In genomic region chr5:90473321-90474234, GRCh38 we compare ENCODE assay signal across 8 cellular contexts. TPM values are rescaled to one million over a fixed set of nuclear protein-coding genes. Genes with fewer than 3 reads are reported as not detected.
A peak's percentile ranks its signal among the peaks of the same experiment; 100 is the strongest.
DNase-seq lines count a peak whose midpoint lies in the region; ATAC-seq and TF ChIP-seq lines count a peak whose summit lies in the region.

No MANE protein-coding gene starts in this region.

- H3K4ac ChIP-seq in mesenchymal stem cell (ENCODE audit: low read depth in 1 of 2, low read length in 2 of 2) = peak overlapping the region; percentile 3 to 41

- H3K27ac Mint-ChIP-seq in activated CD4-positive, alpha-beta T cell treated with anti-CD3 and anti-CD28 coated beads for 36 hours = peak overlapping the region; percentile 89
- H3K27ac Mint-ChIP-seq in effector memory CD8-positive, alpha-beta T cell = peak overlapping the region; percentile 88 to 93

- H2BK12ac ChIP-seq in mesenchymal stem cell (ENCODE audit: low read length in 2 of 2) = peak overlapping the region in 1 of 2 experiments; percentile 15

- H3K36me3 ChIP-seq in HEK293 (ENCODE audit: control insufficient read depth in 2 of 2, insufficient read depth in 1 of 2, low read length in 2 of 2) (no peaks in the 10 kb centered on the region), mesenchymal stem cell (ENCODE audit: control insufficient read depth in 1 of 2, insufficient read depth in 2 of 2, low read depth in 1 of 2, low read length in 2 of 2) (no peaks in the 10 kb centered on the region)

- H3K4me3 ChIP-seq in HEK293 (ENCODE audit: low read depth, low read length) (peak overlapping the region; percentile 73), mesenchymal stem cell (ENCODE audit: insufficient read depth in 1 of 2, low read depth in 1 of 2, low read length in 2 of 2) (peak overlapping the region; percentile 90 to 97)

- DNase-seq in DMS 273 (lab: John Stamatoyannopoulos, UW; ENCODE audit: unreplicated experiment) = peak; percentile 78
- DNase-seq in DMS 273 treated with DMSO at 0.1 percent for 48 hours (lab: John Stamatoyannopoulos, UW) = no peak
- DNase-seq in NAMALWA (ENCODE audit: low spot score) = peak; percentile 51
- peak; percentile 54 for DNase-seq in activated CD4-positive, alpha-beta T cell treated with anti-CD3 and anti-CD28 coated beads for 36 hours
- DNase-seq in effector memory CD8-positive, alpha-beta T cell = peak in 2 of 3 experiments; percentile 0 to 2
- DNase-seq in mesenchymal stem cell = peak; percentile 73
- DNase-seq in stimulated activated CD8-positive, alpha-beta memory T cell treated with anti-CD3 and anti-CD28 coated beads, Interleukin-4, amount 100 ng/mL, for 24 hours (ENCODE audit: low read depth) = peak; percentile 14

- peak overlapping the region; percentile 85 for H3K4me2 ChIP-seq in mesenchymal stem cell (ENCODE audit: low read length, poor library complexity, severe bottlenecking)

- peak overlapping the region in 1 of 2 experiments; percentile 48 for H3K23ac ChIP-seq in mesenchymal stem cell (ENCODE audit: low read length in 2 of 2)

- peaks cover 39% of the 10 kb centered on the region for H3K36me3 Mint-ChIP-seq in activated CD4-positive, alpha-beta T cell treated with anti-CD3 and anti-CD28 coated beads for 36 hours (ENCODE audit: low read depth)
- H3K36me3 Mint-ChIP-seq in effector memory CD8-positive, alpha-beta T cell (ENCODE audit: insufficient read depth) = peaks cover 14% of the 10 kb centered on the region

- H2AK5ac ChIP-seq in mesenchymal stem cell (ENCODE audit: low read length, severe bottlenecking) = no peak overlapping the region

- no peaks in the 10 kb centered on the region for H3K27me3 ChIP-seq in mesenchymal stem cell (ENCODE audit: control insufficient read depth in 1 of 2, insufficient read depth in 1 of 2, low read length in 2 of 2)

- no peak for TF ChIP-seq CTCF in HEK293 (tag by site-specific recombination; IDR thresholded peaks at IDR 0.05)

- peaks cover 14% of the 10 kb centered on the region for H3K9me3 Mint-ChIP-seq in activated CD4-positive, alpha-beta T cell treated with anti-CD3 and anti-CD28 coated beads for 36 hours (ENCODE audit: low read depth)
- H3K9me3 Mint-ChIP-seq in effector memory CD8-positive, alpha-beta T cell = no peaks in the 10 kb centered on the region

- under 1% methylated on average over 56 of the region's 57 CpGs for whole genome bisulfite sequencing in mesenchymal stem cell

- H2BK15ac ChIP-seq in mesenchymal stem cell (ENCODE audit: low read depth, poor library complexity, severe bottlenecking) = no peak overlapping the region

- H3K27ac ChIP-seq in HEK293 (ENCODE audit: extremely low read depth, low read depth, low read length) (peak overlapping the region; percentile 76), mesenchymal stem cell (ENCODE audit: low read length, poor library complexity, severe bottlenecking) (peak overlapping the region; percentile 35)

- H4K91ac ChIP-seq in mesenchymal stem cell (ENCODE audit: low read length) = no peak overlapping the region

- POLR2A ChIA-PET in HEK293 (lab: Yijun Ruan, JAX) = interaction anchor here (1.1 to 1.8 kb wide), 9 partner anchors 10 to 85 kb away, joined by 3 to 15 read pairs (median 4); partner anchors contain the start of genes ADGRV1, CETN3 and LYSMD3
- POLR2A ChIA-PET in activated CD4-positive, alpha-beta T cell treated with anti-CD3 and anti-CD28 coated beads for 36 hours (lab: Charles Lee) = interaction anchor here (0.7 to 1.1 kb wide), 3 partner anchors 57 to 65 kb away, joined by 3 to 4 read pairs (median 3); partner anchors contain the start of gene CETN3

- peak overlapping the region; percentile 92 for H2AFZ ChIP-seq in mesenchymal stem cell (ENCODE audit: low read depth, low read length)

- H2BK120ac ChIP-seq in mesenchymal stem cell (ENCODE audit: low read depth, low read length) = no peak overlapping the region

- H4K8ac ChIP-seq in mesenchymal stem cell (ENCODE audit: low read length) = peak overlapping the region; percentile 14

- H3K14ac ChIP-seq in mesenchymal stem cell (ENCODE audit: low read length in 2 of 2) = peak overlapping the region in 1 of 2 experiments; percentile 92

- H2BK5ac ChIP-seq in mesenchymal stem cell (ENCODE audit: low read depth, low read length, poor library complexity, severe bottlenecking) = no peak overlapping the region

- H3K27me3 Mint-ChIP-seq in activated CD4-positive, alpha-beta T cell treated with anti-CD3 and anti-CD28 coated beads for 36 hours = no peaks in the 10 kb centered on the region
- H3K27me3 Mint-ChIP-seq in effector memory CD8-positive, alpha-beta T cell = no peaks in the 10 kb centered on the region

- H3K4me1 Mint-ChIP-seq in activated CD4-positive, alpha-beta T cell treated with anti-CD3 and anti-CD28 coated beads for 36 hours = peaks cover 36% of the 10 kb centered on the region
- peaks cover 22 to 42% of the 10 kb centered on the region in 2 donors for H3K4me1 Mint-ChIP-seq in effector memory CD8-positive, alpha-beta T cell (ENCODE audit: low read depth in 2 of 2)

- H3K79me1 ChIP-seq in mesenchymal stem cell (replicated peaks; ENCODE audit: low read length, poor library complexity, severe bottlenecking) = peaks cover 22% of the 10 kb centered on the region

- intact Hi-C loops in activated CD4-positive, alpha-beta T cell treated with anti-CD3 and anti-CD28 coated beads for 36 hours (cut with DNase I, micrococcal nuclease) = loop anchor here (1.0 to 5.0 kb wide), 4 partner anchors 33 to 909 kb away; partner anchors contain the start of genes CETN3 (in 2 of the 2), LYSMD3 (in 2 of the 2) and ARRDC3 (in 1 of the 2)

- H3K9me3 ChIP-seq in HEK293 (ENCODE audit: control insufficient read depth, insufficient read depth, low read depth, low read length) (no peaks in the 10 kb centered on the region), mesenchymal stem cell (ENCODE audit: control insufficient read depth, low read length) (no peaks in the 10 kb centered on the region)

- H3K4me1 ChIP-seq in HEK293 (ENCODE audit: control insufficient read depth, insufficient read depth, low read length) (no peaks in the 10 kb centered on the region), mesenchymal stem cell (ENCODE audit: control insufficient read depth, insufficient read depth, low read depth, low read length) (peaks cover 9% of the 10 kb centered on the region)

- CTCF ChIA-PET in HEK293 (lab: Yijun Ruan, JAX) = interaction anchor here (0.8 to 1.8 kb wide), 4 partner anchors 34 to 56 kb away, joined by 3 to 9 read pairs (median 4); partner anchors contain the start of gene LYSMD3
- CTCF ChIA-PET in activated CD4-positive, alpha-beta T cell treated with anti-CD3 and anti-CD28 coated beads for 36 hours (lab: Charles Lee) = interaction anchor here (0.6 to 3.2 kb wide), 9 partner anchors 7 to 795 kb away, joined by 3 to 16 read pairs (median 3); partner anchors contain the start of genes CETN3 and LYSMD3

- H3K9ac ChIP-seq in mesenchymal stem cell (ENCODE audit: low read length) = peak overlapping the region; percentile 87

- H3K18ac ChIP-seq in mesenchymal stem cell (ENCODE audit: low read depth in 1 of 2, low read length in 2 of 2) = peak overlapping the region; percentile 38 to 67

- ATAC-seq in activated CD4-positive, alpha-beta T cell treated with anti-CD3 and anti-CD28 coated beads for 36 hours = peak; percentile 4
- ATAC-seq in effector memory CD8-positive, alpha-beta T cell (replicated peaks) = peak; percentile 1

- peak overlapping the region; percentile 95 for H3K4me3 Mint-ChIP-seq in activated CD4-positive, alpha-beta T cell treated with anti-CD3 and anti-CD28 coated beads for 36 hours
- H3K4me3 Mint-ChIP-seq in effector memory CD8-positive, alpha-beta T cell = peak overlapping the region; percentile 96 to 99

TF ChIP-seq in HEK293, 187 proteins besides CTCF, POLR2A, EP300 and RAD21 (continues in another document):
- TF ChIP-seq ELK4 (IDR thresholded peaks at IDR 0.05; ENCODE audit: borderline replicate concordance, low read depth, low read length) (no peak), ZNF704 (tag by site-specific recombination; IDR thresholded peaks at IDR 0.05) (0 out of 2 replicates have a peak, but pooled peaks have one; percentile 4)
- TF ChIP-seq, protein P1, sequence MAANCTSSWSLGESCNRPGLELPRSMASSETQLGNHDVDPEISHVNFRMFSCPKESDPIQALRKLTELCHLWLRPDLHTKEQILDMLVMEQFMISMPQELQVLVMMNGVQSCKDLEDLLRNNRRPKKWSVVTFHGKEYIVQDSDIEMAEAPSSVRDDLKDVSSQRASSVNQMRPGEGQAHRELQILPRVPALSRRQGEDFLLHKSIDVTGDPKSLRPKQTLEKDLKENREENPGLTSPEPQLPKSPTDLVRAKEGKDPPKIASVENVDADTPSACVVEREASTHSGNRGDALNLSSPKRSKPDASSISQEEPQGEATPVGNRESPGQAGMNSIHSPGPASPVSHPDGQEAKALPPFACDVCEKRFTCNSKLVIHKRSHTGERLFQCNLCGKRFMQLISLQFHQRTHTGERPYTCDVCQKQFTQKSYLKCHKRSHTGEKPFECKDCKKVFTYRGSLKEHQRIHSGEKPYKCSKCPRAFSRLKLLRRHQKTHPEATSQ (tag by site-specific recombination; IDR thresholded peaks at IDR 0.05) = no peak

RNA-seq across cellular contexts. Expression of gene MBLAC2, which starts 1.0 kb away (rescaled TPM):
- 1 to 10 TPM; 4.6 to 5.1 TPM for total RNA-seq in activated CD4-positive, alpha-beta T cell treated with anti-CD3 and anti-CD28 coated beads for 36 hours
- polyA plus RNA-seq in mesenchymal stem cell (2013, experiment 1 of 2) = 3.5 TPM
- polyA plus RNA-seq in mesenchymal stem cell (2013, experiment 2 of 2) = 3.6 TPM

RNA-seq across cellular contexts. Expression of gene POLR3G, which starts 1.1 kb away (rescaled TPM):
- total RNA-seq in activated CD4-positive, alpha-beta T cell treated with anti-CD3 and anti-CD28 coated beads for 36 hours = 10 to 100 TPM; 18.4 to 22.7 TPM
- 6.6 TPM for polyA plus RNA-seq in mesenchymal stem cell (2013, experiment 1 of 2)
- 6.2 TPM for polyA plus RNA-seq in mesenchymal stem cell (2013, experiment 2 of 2)

RNA-seq across cellular contexts. Expression of gene LYSMD3, which starts 55.8 kb away (rescaled TPM):
- 10 to 100 TPM; 11.6 to 12.5 TPM for total RNA-seq in activated CD4-positive, alpha-beta T cell treated with anti-CD3 and anti-CD28 coated beads for 36 hours
- polyA plus RNA-seq in mesenchymal stem cell (2013, experiment 1 of 2) = 20.8 TPM
- 22.0 TPM for polyA plus RNA-seq in mesenchymal stem cell (2013, experiment 2 of 2)
